Comparison of ENCODE assay signal across 12 cellular contexts in genomic region chr6:107634147-107635057, GRCh38.
DNase-seq lines count a peak whose midpoint lies in the region; ATAC-seq and TF ChIP-seq lines count a peak whose summit lies in the region.
"Had no signal": no experiment of that assay in that cellular context is flagged by ENCODE, and none has a peak within 500 bp of the region (broad histone marks: within the 10 kb centered on the region; RNA-seq: fewer than 3 reads in every experiment).

No MANE protein-coding gene starts in this region.

- peak overlapping the region; percentile 52 to 77 (median 66) for H3K4me3 Mint-ChIP-seq in CD4-positive, alpha-beta memory T cell
- H3K4me3 Mint-ChIP-seq in neural progenitor cell (no peak overlapping the region), type B pancreatic cell (no peak overlapping the region)

- H3K4me2 ChIP-seq in neural progenitor cell, result peak overlapping the region; percentile 13

- peaks cover 37 to 48% of the 10 kb centered on the region in 2 donors for H3K27me3 Mint-ChIP-seq in CD4-positive, alpha-beta memory T cell
- H3K27me3 Mint-ChIP-seq in neural progenitor cell (ENCODE audit: insufficient read depth, low read depth) (peaks cover 4% of the 10 kb centered on the region), type B pancreatic cell (peaks cover 36% of the 10 kb centered on the region)

- ATAC-seq in GM18873 (IDR thresholded peaks at IDR 0.05; ENCODE audit: low FRiP score, unreplicated experiment), result no peak

- H3K36me3 Mint-ChIP-seq in CD4-positive, alpha-beta memory T cell, result no peaks in the 10 kb centered on the region
- H3K36me3 Mint-ChIP-seq in neural progenitor cell (peaks cover 35% of the 10 kb centered on the region), type B pancreatic cell (peaks cover 19% of the 10 kb centered on the region)

- peaks cover 6% of the 10 kb centered on the region for H4K20me1 ChIP-seq in neural progenitor cell (ENCODE audit: low read depth)

- H3K9me3 ChIP-seq in CD4-positive, alpha-beta memory T cell (ENCODE audit: control insufficient read depth in 1 of 2, low read length in 2 of 2), result no peaks in the 10 kb centered on the region
- H3K9me3 ChIP-seq in WERI-Rb-1 (ENCODE audit: severe bottlenecking) (no peaks in the 10 kb centered on the region), esophagus (ENCODE audit: control insufficient read depth in 2 of 2, insufficient read depth in 1 of 2, low read depth in 1 of 2, low read length in 1 of 2) (peaks cover 0 to 2% of the 10 kb centered on the region in 2 donors), neural progenitor cell (ENCODE audit: low read depth) (no peaks in the 10 kb centered on the region), BE2C (no peaks in the 10 kb centered on the region)

- no peaks in the 10 kb centered on the region for H3K79me2 ChIP-seq in neural progenitor cell (ENCODE audit: low read depth)

- peaks cover 3% of the 10 kb centered on the region for H3K4me1 ChIP-seq in CD4-positive, alpha-beta memory T cell (ENCODE audit: insufficient read depth, low read length)
- H3K4me1 ChIP-seq in esophagus (ENCODE audit: control insufficient read depth in 2 of 2, insufficient read depth in 2 of 2, low read length in 1 of 2) (peaks cover 9 to 11% of the 10 kb centered on the region in 2 donors), neural progenitor cell (peaks cover 8% of the 10 kb centered on the region), BE2C (peaks cover 4% of the 10 kb centered on the region)

- H3K4me3 ChIP-seq in CD4-positive, alpha-beta memory T cell (ENCODE audit: low read length in 2 of 2), result no peak overlapping the region
- peak overlapping the region; percentile 33 for H3K4me3 ChIP-seq in WERI-Rb-1 (ENCODE audit: low read depth, low read length)
- peak overlapping the region; percentile 23 to 45 for H3K4me3 ChIP-seq in esophagus (ENCODE audit: low read depth in 1 of 2, low read length in 2 of 2)
- H3K4me3 ChIP-seq in neural progenitor cell, result no peak overlapping the region
- no peak overlapping the region for H3K4me3 ChIP-seq in BE2C (ENCODE audit: low read depth, low read length)

- no peaks in the 10 kb centered on the region for H3K36me3 ChIP-seq in CD4-positive, alpha-beta memory T cell (ENCODE audit: insufficient read depth, low read length)
- H3K36me3 ChIP-seq in WERI-Rb-1 (no peaks in the 10 kb centered on the region), esophagus (ENCODE audit: control insufficient read depth in 2 of 2, insufficient read depth in 2 of 2, low read length in 1 of 2) (no peaks in the 10 kb centered on the region), neural progenitor cell (no peaks in the 10 kb centered on the region), BE2C (peaks cover 23% of the 10 kb centered on the region)

- no peak for DNase-seq in CD4-positive, alpha-beta memory T cell
- peak; percentile 29 for DNase-seq in WERI-Rb-1
- DNase-seq in neural progenitor cell (ENCODE audit: low spot score), result no peak
- DNase-seq in kidney tubule cell (ENCODE audit: low spot score), result no peak
- no peak for DNase-seq in BE2C
- DNase-seq in type B pancreatic cell (ENCODE audit: extremely low spot score, unreplicated experiment), result no peak
- DNase-seq: activated CD4-positive, CD25-positive, alpha-beta regulatory T cell treated with anti-CD3 and anti-CD28 coated beads, Interleukin-2, amount 50 U/mL, for 72 hours; COR-L47; effector CD8-positive, alpha-beta T cell; mammary epithelial cell had no signal

- no peak overlapping the region for H2AFZ ChIP-seq in neural progenitor cell (replicated peaks)

- POLR2A ChIA-PET in CD4-positive, alpha-beta memory T cell (lab: Charles Lee; ENCODE audit: partially characterized antibody), result no interaction called here

- no peak overlapping the region for H3K9ac ChIP-seq in neural progenitor cell

- no peak overlapping the region for H3K27ac Mint-ChIP-seq in CD4-positive, alpha-beta memory T cell
- no peak overlapping the region for H3K27ac Mint-ChIP-seq in neural progenitor cell
- no peak overlapping the region for H3K27ac Mint-ChIP-seq in type B pancreatic cell

- intact Hi-C loops in CD4-positive, alpha-beta memory T cell (cut with micrococcal nuclease), result no loop called here

- H3K27me3 ChIP-seq in CD4-positive, alpha-beta memory T cell (ENCODE audit: insufficient read depth, low read length), result peaks cover 8% of the 10 kb centered on the region
- no peaks in the 10 kb centered on the region for H3K27me3 ChIP-seq in WERI-Rb-1 (ENCODE audit: insufficient read depth, low read depth, severe bottlenecking)
- peaks cover 0 to 12% of the 10 kb centered on the region in 2 donors for H3K27me3 ChIP-seq in esophagus (ENCODE audit: control insufficient read depth in 1 of 2, insufficient read depth in 2 of 2, low read length in 2 of 2)
- peaks cover 8% of the 10 kb centered on the region for H3K27me3 ChIP-seq in neural progenitor cell
- H3K27me3 ChIP-seq in BE2C, result no peaks in the 10 kb centered on the region

- CTCF ChIA-PET in CD4-positive, alpha-beta memory T cell (lab: Charles Lee; ENCODE audit: partially characterized antibody), result no interaction called here

- peaks cover 5% of the 10 kb centered on the region for H3F3A ChIP-seq in neural progenitor cell (ENCODE audit: low read depth)

- H3K4me1 Mint-ChIP-seq in CD4-positive, alpha-beta memory T cell, result peaks cover 0 to 17% (median 7%) of the 10 kb centered on the region in 4 donors
- H3K4me1 Mint-ChIP-seq in neural progenitor cell, result peaks cover 8% of the 10 kb centered on the region
- H3K4me1 Mint-ChIP-seq in type B pancreatic cell (ENCODE audit: unreplicated experiment), result peaks cover 7% of the 10 kb centered on the region

- 12 to 14% methylated on average over 78 to 114 of the region's 114 CpGs for WGBS in esophagus, 2 donors

- no peak for TF ChIP-seq CTCF in WERI-Rb-1 (IDR thresholded peaks at IDR 0.05; ENCODE audit: low read depth, low read length)
- TF ChIP-seq CTCF in neural progenitor cell (IDR thresholded peaks at IDR 0.05), result no peak
- TF ChIP-seq CTCF in BE2C (IDR thresholded peaks at IDR 0.05; ENCODE audit: low read depth, low read length), result no peak
- no peak for TF ChIP-seq CTCF in type B pancreatic cell (conservative IDR thresholded peaks at IDR 0.05)

- no peak overlapping the region for H3K27ac ChIP-seq in CD4-positive, alpha-beta memory T cell (ENCODE audit: low read depth, low read length)
- H3K27ac ChIP-seq in WERI-Rb-1 (no peak overlapping the region), esophagus (ENCODE audit: low read depth in 2 of 2, low read length in 1 of 2) (no peak overlapping the region), neural progenitor cell (no peak overlapping the region)

- no peaks in the 10 kb centered on the region for H3K9me3 Mint-ChIP-seq in CD4-positive, alpha-beta memory T cell
- H3K9me3 Mint-ChIP-seq in neural progenitor cell (no peaks in the 10 kb centered on the region), type B pancreatic cell (no peaks in the 10 kb centered on the region)

Comparison
In these comparisons a context has a peak if more than half of its experiments do, and no peak if none do; other contexts are left out.
1. H3K4me3 ChIP-seq: peak in WERI-Rb-1 (single experiment) and esophagus (2 of 2); none in CD4-positive, alpha-beta memory T cell (0 of 2), neural progenitor cell (single experiment) and BE2C (single experiment).
2. H3K4me3 Mint-ChIP-seq: peak in CD4-positive, alpha-beta memory T cell (8 of 8); none in neural progenitor cell (single experiment) and type B pancreatic cell (single experiment).